In the genomic region with DNA sequence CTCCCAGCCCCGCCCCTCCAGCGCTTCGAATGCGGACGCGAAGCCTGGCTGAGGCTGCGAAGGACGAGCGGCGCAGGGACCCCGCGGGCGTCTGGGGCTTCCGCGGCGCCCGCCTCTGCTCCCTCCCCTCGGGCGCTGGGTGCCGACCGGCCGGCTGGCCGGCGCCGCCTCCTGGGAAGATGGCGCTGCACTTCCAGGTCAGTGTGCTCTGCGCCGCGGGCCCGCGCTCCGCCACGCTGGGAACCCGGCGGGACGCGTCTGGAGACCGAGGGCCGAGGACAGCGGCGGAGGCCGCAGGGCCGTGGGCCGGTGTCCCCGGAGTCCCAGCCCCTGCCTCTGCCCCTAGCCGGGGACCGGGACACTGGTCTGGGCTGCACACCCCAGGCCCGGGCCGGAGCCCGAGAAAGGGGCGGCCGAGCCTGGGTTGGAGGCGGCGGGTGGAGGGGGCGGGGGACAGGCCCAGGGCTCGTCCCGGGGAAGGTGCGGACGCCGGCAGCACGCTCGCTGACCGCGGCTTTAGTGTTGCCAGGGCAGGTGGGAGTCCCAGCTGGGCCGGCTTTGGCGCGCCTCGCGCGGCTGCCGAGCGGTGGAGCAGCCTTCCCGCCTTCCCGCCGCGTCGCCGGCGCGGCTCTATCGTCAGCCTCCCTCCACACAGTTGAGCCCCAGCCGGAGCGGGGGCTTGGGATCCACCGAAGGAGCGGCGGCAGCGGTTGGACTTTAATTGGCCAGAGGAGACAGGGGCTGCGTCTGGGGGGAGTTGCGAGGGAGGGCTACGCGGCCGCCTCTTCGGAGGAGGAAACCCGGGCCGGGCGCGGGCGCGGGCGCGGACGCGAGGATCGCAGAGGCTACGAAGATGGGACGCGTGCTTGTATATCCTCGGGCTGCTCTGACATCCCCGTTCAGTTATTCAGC, we compare ENCODE assay signal across 8 cellular contexts. TPM values are rescaled to one million over a fixed set of nuclear protein-coding genes. Genes with fewer than 3 reads are reported as not detected.
DNase-seq lines count a peak whose midpoint lies in the region; ATAC-seq and TF ChIP-seq lines count a peak whose summit lies in the region.

A gene (plus strand): TSS at position 164 of the 912 bp plus-strand sequence.

- H3K9me3 Mint-ChIP-seq in naive B cell: peaks cover 18 to 57% (median 32%) of the 10 kb centered on the region in 7 donors

- H2AFZ ChIP-seq in IMR-90 (replicated peaks; ENCODE audit: low read length, poor library complexity): peak within 1 kb of the TSS; percentile 93

- no peak within 1 kb of the TSS; the same call in 2 of the 3 replicates for H2BK15ac ChIP-seq in IMR-90 (ENCODE audit: low read depth, low read length)

- DNase-seq in COLO829 (ENCODE audit: low spot score) (peak; percentile 82), IMR-90 (peak; percentile 67), SW480 (ENCODE audit: low spot score) (peak; percentile 89), fibroblast of pulmonary artery (ENCODE audit: low read depth) (peak; percentile 77), naive B cell (no peak), putamen (ENCODE audit: low spot score) (no peak), middle frontal gyrus (ENCODE audit: extremely low spot score, low spot score) (no peak)

- H3K9me3 ChIP-seq in IMR-90 (ENCODE audit: control insufficient read depth, insufficient read depth, low read length): peaks cover 11% of the 10 kb centered on the region

- H3K27me3 Mint-ChIP-seq in naive B cell: peaks cover 41 to 51% (median 47%) of the 10 kb centered on the region in 3 donors

- H3K56ac ChIP-seq in IMR-90 (ENCODE audit: extremely low read depth, insufficient read depth, low read length): peak within 1 kb of the TSS; percentile 27; the same call in 1 of the 2 replicates

- H3K36me3 ChIP-seq in IMR-90 (ENCODE audit: control insufficient read depth, insufficient read depth, low read length): no peaks in the 10 kb centered on the region

- H3K27ac Mint-ChIP-seq in naive B cell: peak within 1 kb of the TSS in 1 of 6 donors; percentile 93

- no peak within 1 kb of the TSS; the same call in 1 of the 2 replicates for H4K5ac ChIP-seq in IMR-90 (ENCODE audit: low read depth, low read length)

- peak within 1 kb of the TSS; percentile 81 for H3K27ac ChIP-seq in IMR-90 (ENCODE audit: insufficient read depth, low read length)

- peak within 1 kb of the TSS; percentile 77 for H2BK5ac ChIP-seq in IMR-90 (ENCODE audit: low read depth, low read length, poor library complexity, severe bottlenecking)

- peak; percentile 33; the same call in 1 of the 2 replicates for TF ChIP-seq POLR2A in IMR-90 (IDR thresholded peaks at IDR 0.05; ENCODE audit: low read depth, low read length)

- 2% methylated on average over 23 of the region's 109 CpGs; no CpG with 5 or more reads in 1 of the 2 experiments for WGBS in IMR-90 (ENCODE audit: extremely low coverage in 2 of 2, insufficient read length in 1 of 2), 2 experiments

- in situ Hi-C loops in IMR-90 (cut with MboI; ENCODE audit: low sequenced_read_pairs): no loop called here

- peak within 1 kb of the TSS; percentile 84 for H2AK9ac ChIP-seq in IMR-90 (replicated peaks; ENCODE audit: low read depth, low read length, poor library complexity)

- peaks cover 7% of the 10 kb centered on the region for H3K4me1 ChIP-seq in IMR-90 (ENCODE audit: control insufficient read depth, insufficient read depth, low read length)

- intact Hi-C loops in IMR-90 (cut with micrococcal nuclease): loop anchor here (1.0 to 2.0 kb wide), 3 partner anchors 31 to 51 kb away; no protein-coding TSS in a partner anchor

- peak within 1 kb of the TSS; percentile 62 for H4K91ac ChIP-seq in IMR-90 (ENCODE audit: insufficient read depth, low read depth, low read length)

- H3K18ac ChIP-seq in IMR-90 (ENCODE audit: low read depth, low read length): peak within 1 kb of the TSS; percentile 87

- H3K23ac ChIP-seq in IMR-90 (ENCODE audit: low read depth, low read length): peak within 1 kb of the TSS; percentile 77

- no peaks in the 10 kb centered on the region; the same call in 1 of the 2 replicates for H4K20me1 ChIP-seq in IMR-90 (ENCODE audit: insufficient read depth, low read length)

- TF ChIP-seq RAD21 in IMR-90 (IDR thresholded peaks at IDR 0.05; ENCODE audit: low read length): peak; percentile 11; the same call in 1 of the 2 replicates

- peak within 1 kb of the TSS; percentile 17; the same call in 1 of the 2 replicates for H2BK20ac ChIP-seq in IMR-90 (ENCODE audit: low read depth, low read length)

- H4K8ac ChIP-seq in IMR-90 (ENCODE audit: low read depth in 2 of 2, low read length in 2 of 2): peak within 1 kb of the TSS; percentile 1 to 46; a peak in 2 of 4 replicates

- TF ChIP-seq CTCF in IMR-90 (conservative IDR thresholded peaks at IDR 0.05; ENCODE audit: low read depth, low read length) (peak; percentile 13; the same call in 1 of the 2 replicates), fibroblast of pulmonary artery (IDR thresholded peaks at IDR 0.05; ENCODE audit: low read length, missing control alignments) (no peak)

- peaks cover 5 to 7% (median 5%) of the 10 kb centered on the region in 3 donors for H3K4me1 Mint-ChIP-seq in naive B cell

- ATAC-seq in IMR-90 (ENCODE audit: low read depth) (peak; percentile 88), naive B cell (ENCODE audit: low read depth in 2 of 2) (no peak), GM19351 (IDR thresholded peaks at IDR 0.05; ENCODE audit: unreplicated experiment) (no peak)

- peak within 1 kb of the TSS; percentile 74 for H3K14ac ChIP-seq in IMR-90 (replicated peaks; ENCODE audit: low read depth, low read length)

- H3K4ac ChIP-seq in IMR-90 (ENCODE audit: low read depth, low read length): peak within 1 kb of the TSS; percentile 90

- dilution Hi-C loops in IMR-90 (cut with HindIII; ENCODE audit: low sequenced_read_pairs, unreplicated experiment): no loop called here

- H3K79me1 ChIP-seq in IMR-90 (ENCODE audit: low read depth in 1 of 2, low read length in 2 of 2): peaks cover 17 to 35% of the 10 kb centered on the region in 2 experiments

- H3K9ac ChIP-seq in IMR-90 (ENCODE audit: low read depth, low read length): peak within 1 kb of the TSS; percentile 90

- no TSS peak for BruUV-seq in IMR-90 (replicated peaks; lab: Mats Ljungman, UMichigan)

- H3K36me3 Mint-ChIP-seq in naive B cell: peaks cover 26 to 29% of the 10 kb centered on the region in 2 donors

- POLR2A ChIA-PET in IMR-90 (lab: Charles Lee; ENCODE audit: unreplicated experiment): no interaction called here

- H3K4me3 Mint-ChIP-seq in naive B cell: peak within 1 kb of the TSS in 6 of 8 donors; percentile 19 to 84 (median 34)

- peak within 1 kb of the TSS; percentile 96 for H3K4me2 ChIP-seq in IMR-90 (ENCODE audit: low read depth, low read length)

- CTCF ChIA-PET in IMR-90 (lab: Yijun Ruan, JAX): no interaction called here

- H3K27me3 ChIP-seq in IMR-90 (ENCODE audit: control insufficient read depth, insufficient read depth, low read length): no peaks in the 10 kb centered on the region

- H3K4me3 ChIP-seq in IMR-90 (ENCODE audit: insufficient read depth, low read depth, low read length) (peak within 1 kb of the TSS; percentile 93), fibroblast of pulmonary artery (replicated peaks; ENCODE audit: low read depth, low read length) (peak within 1 kb of the TSS; percentile 71)

- H2AK5ac ChIP-seq in IMR-90 (ENCODE audit: low read depth, low read length): no peak within 1 kb of the TSS; the same call in 1 of the 2 replicates

- peaks cover 4% of the 10 kb centered on the region; the same call in 1 of the 2 replicates for H3K9me1 ChIP-seq in IMR-90 (ENCODE audit: insufficient read depth, low read length)

- peak within 1 kb of the TSS; percentile 76; the same call in 1 of the 2 replicates for H2BK120ac ChIP-seq in IMR-90 (ENCODE audit: low read depth, low read length)

TF ChIP-seq in IMR-90, 13 proteins besides CTCF, POLR2A, EP300 and RAD21:
- no peak for TF ChIP-seq NFE2L2 (IDR thresholded peaks at IDR 0.05; ENCODE audit: low read depth, low read length)
- peak; percentile 70 for TF ChIP-seq MAZ (IDR thresholded peaks at IDR 0.05; ENCODE audit: borderline replicate concordance, low read depth, low read length)
- TF ChIP-seq SMC3 (IDR thresholded peaks at IDR 0.05; ENCODE audit: low read depth, low read length): 0 out of 2 replicates have a peak, but pooled peaks have one; percentile 3
- no peak for TF ChIP-seq CHD1 (IDR thresholded peaks at IDR 0.05; ENCODE audit: low read depth, low read length)
- TF ChIP-seq, protein P1, sequence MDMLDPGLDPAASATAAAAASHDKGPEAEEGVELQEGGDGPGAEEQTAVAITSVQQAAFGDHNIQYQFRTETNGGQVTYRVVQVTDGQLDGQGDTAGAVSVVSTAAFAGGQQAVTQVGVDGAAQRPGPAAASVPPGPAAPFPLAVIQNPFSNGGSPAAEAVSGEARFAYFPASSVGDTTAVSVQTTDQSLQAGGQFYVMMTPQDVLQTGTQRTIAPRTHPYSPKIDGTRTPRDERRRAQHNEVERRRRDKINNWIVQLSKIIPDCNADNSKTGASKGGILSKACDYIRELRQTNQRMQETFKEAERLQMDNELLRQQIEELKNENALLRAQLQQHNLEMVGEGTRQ (IDR thresholded peaks at IDR 0.05; ENCODE audit: low read depth, low read length): no peak
TF ChIP-seq in IMR-90: peak in this region for 2.

RNA-seq across cellular contexts. Expression of the gene that starts here (rescaled TPM):
- total RNA-seq in IMR-90 (2012; rRNA removed): 29.0 and 29.7 TPM in 2 replicates
- polyA plus RNA-seq in IMR-90 (2012; rRNA removed) (7.9 and 8.2 TPM in 2 replicates), naive B cell (ENCODE audit: low read depth in 6 of 6) (not detected)
- 2.0 and 2.5 TPM in 2 replicates for polyA plus RNA-seq in IMR-90 (2012; cell fraction: cytosol; rRNA removed)
- 14.5 and 60.3 TPM in 2 replicates for polyA plus RNA-seq in IMR-90 (2012; cell fraction: nucleus; rRNA removed; ENCODE audit: low replicate concordance)

Comparison
In these comparisons a context has a peak if more than half of its experiments do, and no peak if none do; other contexts are left out.
1. DNase-seq: peak in COLO829 (single experiment), IMR-90 (single experiment), SW480 (single experiment) and fibroblast of pulmonary artery (single experiment); none in naive B cell (single experiment), putamen (single experiment) and middle frontal gyrus (single experiment).